In the genomic region with DNA sequence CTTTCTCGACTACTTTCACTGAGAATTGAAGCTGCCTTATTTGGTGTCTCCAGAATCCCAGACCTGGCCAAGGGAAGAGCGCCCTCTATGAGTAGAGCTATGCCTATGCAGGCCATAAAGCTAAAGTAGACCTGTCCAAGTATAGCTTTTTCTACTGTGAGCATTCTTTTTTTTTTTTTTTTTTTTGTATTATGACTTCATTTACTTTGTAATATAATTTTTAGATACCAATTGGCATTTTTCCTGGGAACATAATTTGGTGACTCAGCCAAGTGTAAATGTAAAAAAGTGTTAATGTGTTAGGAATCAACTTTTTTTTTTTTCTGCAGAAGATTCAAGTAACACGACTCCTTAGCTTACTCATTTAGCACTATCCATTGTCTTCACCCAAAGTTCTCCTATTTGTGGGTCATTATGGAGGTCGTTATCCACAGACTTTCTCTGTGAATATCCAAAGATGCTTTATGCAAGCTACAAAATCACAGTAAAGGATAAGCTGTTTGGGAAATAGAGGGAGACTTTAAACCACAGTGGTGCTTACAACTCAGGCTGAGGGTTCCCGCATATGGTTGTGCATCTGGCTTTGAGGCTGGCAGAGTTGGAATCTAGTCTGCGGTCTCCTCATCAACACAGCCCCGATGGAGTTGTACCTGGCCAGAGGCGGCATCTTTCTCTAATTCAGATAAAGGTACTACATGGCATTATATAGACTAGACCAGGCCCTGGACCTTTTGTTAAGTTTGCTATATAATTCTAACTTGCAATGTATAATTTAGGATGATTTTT, we compare ENCODE assay signal across 8 cellular contexts.
DNase-seq lines count a peak whose midpoint lies in the region; ATAC-seq and TF ChIP-seq lines count a peak whose summit lies in the region.

No MANE protein-coding gene starts in this region.

- H3K4me3 ChIP-seq in iPS DF 6.9 (ENCODE audit: low read length), result no peak overlapping the region

- no peak overlapping the region for H3K27ac Mint-ChIP-seq in activated CD8-positive, alpha-beta T cell treated with anti-CD3 and anti-CD28 coated beads for 36 hours
- H3K27ac Mint-ChIP-seq in activated CD8-positive, alpha-beta T cell treated with anti-CD3 and anti-CD28 coated beads, Interleukin-2, amount 10 ng/mL, durations not matched to agents 7 days and 5 days, result no peak overlapping the region

- ATAC-seq in activated CD8-positive, alpha-beta T cell treated with anti-CD3 and anti-CD28 coated beads for 36 hours, result no peak
- no peak for ATAC-seq in activated CD8-positive, alpha-beta T cell treated with anti-CD3 and anti-CD28 coated beads, Interleukin-2, amount 10 ng/mL, durations not matched to agents 7 days and 5 days
- peak; percentile 74 for ATAC-seq in HG03103 (IDR thresholded peaks at IDR 0.05; ENCODE audit: low read depth, unreplicated experiment)

- H3K27me3 ChIP-seq in iPS DF 6.9 (ENCODE audit: control insufficient read depth, insufficient read depth, low read length), result no peaks in the 10 kb centered on the region

- in situ Hi-C loops in SK-MEL-5 (cut with HindIII; ENCODE audit: low pct_unique_long_range_greater_than_20kb, low sequenced_read_pairs), result no loop called here

- H3K36me3 ChIP-seq in iPS DF 6.9 (ENCODE audit: control insufficient read depth, insufficient read depth, low read length), result no peaks in the 10 kb centered on the region

- H3K27ac ChIP-seq in iPS DF 6.9 (ENCODE audit: low read length), result no peak overlapping the region

- no peak for TF ChIP-seq CTCF in activated CD8-positive, alpha-beta T cell treated with anti-CD3 and anti-CD28 coated beads for 36 hours (IDR thresholded peaks at IDR 0.05)

- no peak overlapping the region for H3K4me3 Mint-ChIP-seq in activated CD8-positive, alpha-beta T cell treated with anti-CD3 and anti-CD28 coated beads for 36 hours
- no peak overlapping the region for H3K4me3 Mint-ChIP-seq in activated CD8-positive, alpha-beta T cell treated with anti-CD3 and anti-CD28 coated beads, Interleukin-2, amount 10 ng/mL, durations not matched to agents 7 days and 5 days

- no CpG with 5 or more reads among the region's 8 CpGs for WGBS in iPS DF 6.9 (ENCODE audit: insufficient coverage, insufficient read length)

- intact Hi-C loops in activated CD8-positive, alpha-beta T cell treated with anti-CD3 and anti-CD28 coated beads for 36 hours (cut with micrococcal nuclease), result no loop called here

- CTCF ChIA-PET in activated CD8-positive, alpha-beta T cell treated with anti-CD3 and anti-CD28 coated beads for 36 hours (lab: Charles Lee), result interaction anchor here (0.9 to 1.1 kb wide), 3 partner anchors 10 to 339 kb away, joined by 3 to 5 read pairs (median 3); no protein-coding TSS in a partner anchor
- CTCF ChIA-PET in activated CD8-positive, alpha-beta T cell treated with anti-CD3 and anti-CD28 coated beads, Interleukin-2, amount 10 ng/mL, durations not matched to agents 7 days and 5 days (lab: Charles Lee), result interaction anchor here (1.6 kb wide), 1 partner anchor 1499 kb away, joined by 4 read pairs; no protein-coding TSS in a partner anchor

- H3K9me3 Mint-ChIP-seq in activated CD8-positive, alpha-beta T cell treated with anti-CD3 and anti-CD28 coated beads for 36 hours, result peaks cover 2% of the 10 kb centered on the region
- peaks cover 9% of the 10 kb centered on the region for H3K9me3 Mint-ChIP-seq in activated CD8-positive, alpha-beta T cell treated with anti-CD3 and anti-CD28 coated beads, Interleukin-2, amount 10 ng/mL, durations not matched to agents 7 days and 5 days (ENCODE audit: insufficient read depth)

- no peaks in the 10 kb centered on the region for H3K9me3 ChIP-seq in iPS DF 6.9 (ENCODE audit: control insufficient read depth, insufficient read depth, low read length)

- H3K4me1 Mint-ChIP-seq in activated CD8-positive, alpha-beta T cell treated with anti-CD3 and anti-CD28 coated beads for 36 hours (ENCODE audit: low read depth), result no peaks in the 10 kb centered on the region
- no peaks in the 10 kb centered on the region for H3K4me1 Mint-ChIP-seq in activated CD8-positive, alpha-beta T cell treated with anti-CD3 and anti-CD28 coated beads, Interleukin-2, amount 10 ng/mL, durations not matched to agents 7 days and 5 days (ENCODE audit: low read depth)

- POLR2A ChIA-PET in activated CD8-positive, alpha-beta T cell treated with anti-CD3 and anti-CD28 coated beads for 36 hours (lab: Charles Lee), result no interaction called here
- POLR2A ChIA-PET in activated CD8-positive, alpha-beta T cell treated with anti-CD3 and anti-CD28 coated beads, Interleukin-2, amount 10 ng/mL, durations not matched to agents 7 days and 5 days (lab: Charles Lee), result no interaction called here

- H3K27me3 Mint-ChIP-seq in activated CD8-positive, alpha-beta T cell treated with anti-CD3 and anti-CD28 coated beads for 36 hours, result no peaks in the 10 kb centered on the region
- H3K27me3 Mint-ChIP-seq in activated CD8-positive, alpha-beta T cell treated with anti-CD3 and anti-CD28 coated beads, Interleukin-2, amount 10 ng/mL, durations not matched to agents 7 days and 5 days (ENCODE audit: low read depth), result no peaks in the 10 kb centered on the region

- DNase-seq in activated CD8-positive, alpha-beta T cell treated with anti-CD3 and anti-CD28 coated beads for 36 hours, result peak; percentile 2
- DNase-seq in activated CD8-positive, alpha-beta T cell treated with anti-CD3 and anti-CD28 coated beads, Interleukin-2, amount 10 ng/mL, durations not matched to agents 7 days and 5 days, result no peak
- DNase-seq in SK-MEL-5 (ENCODE audit: low read depth, low spot score) (peak; percentile 53), iPS DF 6.9 (ENCODE audit: low read depth, low spot score) (peak; percentile 16), NCI-H2081 (lab: John Stamatoyannopoulos, UW) (no peak), NCI-H2196 treated with DMSO at 0.1 percent for 48 hours (lab: John Stamatoyannopoulos, UW; ENCODE audit: unreplicated experiment) (no peak)
- DNase-seq in activated effector memory CD4-positive, alpha-beta T cell treated with anti-CD3 and anti-CD28 coated beads, Interleukin-2, amount 50 U/mL, for 16 hours, result no peak

- peaks cover 4% of the 10 kb centered on the region; the same call in 1 of the 2 replicates for H3K4me1 ChIP-seq in iPS DF 6.9 (ENCODE audit: control insufficient read depth, insufficient read depth, low read length)

- H3K36me3 Mint-ChIP-seq in activated CD8-positive, alpha-beta T cell treated with anti-CD3 and anti-CD28 coated beads for 36 hours (ENCODE audit: low read depth), result no peaks in the 10 kb centered on the region
- H3K36me3 Mint-ChIP-seq in activated CD8-positive, alpha-beta T cell treated with anti-CD3 and anti-CD28 coated beads, Interleukin-2, amount 10 ng/mL, durations not matched to agents 7 days and 5 days (ENCODE audit: low read depth), result no peaks in the 10 kb centered on the region

Comparison
In these comparisons a context has a peak if more than half of its experiments do, and no peak if none do; other contexts are left out.
1. DNase-seq: peak in activated CD8-positive, alpha-beta T cell treated with anti-CD3 and anti-CD28 coated beads for 36 hours (single experiment), SK-MEL-5 (single experiment) and iPS DF 6.9 (single experiment); none in activated CD8-positive, alpha-beta T cell treated with anti-CD3 and anti-CD28 coated beads, Interleukin-2, amount 10 ng/mL, durations not matched to agents 7 days and 5 days (single experiment), NCI-H2081 (0 of 2), NCI-H2196 treated with DMSO at 0.1 percent for 48 hours (single experiment) and activated effector memory CD4-positive, alpha-beta T cell treated with anti-CD3 and anti-CD28 coated beads, Interleukin-2, amount 50 U/mL, for 16 hours (single experiment).